Comparison of ENCODE assay signal across 1 cellular context in genomic region chr1:179875606-179876288, GRCh38.
TF ChIP-seq lines count a peak whose summit lies in the region.

No MANE protein-coding gene starts in this region.

TF ChIP-seq in WTC11, 78 proteins besides CTCF, POLR2A, EP300 and RAD21 (continued from another document):
- no peak for TF ChIP-seq MAX (CRISPR knock-in tag; IDR thresholded peaks at IDR 0.05)
- TF ChIP-seq ZNF317 (CRISPR knock-in tag; IDR thresholded peaks at IDR 0.05; ENCODE audit: borderline replicate concordance, low read depth): no peak
- TF ChIP-seq ZNF263 (CRISPR knock-in tag; IDR thresholded peaks at IDR 0.05; ENCODE audit: low read depth): no peak
- no peak for TF ChIP-seq ZNF671 (CRISPR knock-in tag; IDR thresholded peaks at IDR 0.05)
- TF ChIP-seq JAZF1 (CRISPR knock-in tag; IDR thresholded peaks at IDR 0.05): no peak
